ENCODE assay signal across 10 cellular contexts in genomic region chr5:57277085-57277484, GRCh38.
DNase-seq lines count a peak whose midpoint lies in the region; ATAC-seq and TF ChIP-seq lines count a peak whose summit lies in the region.
"Had no signal": no experiment of that assay in that cellular context is flagged by ENCODE, and none has a peak within 500 bp of the region (broad histone marks: within the 10 kb centered on the region; RNA-seq: fewer than 3 reads in every experiment).

No MANE protein-coding gene starts in this region.

- H3K4me1 Mint-ChIP-seq in GM23338 = peaks cover 4% of the 10 kb centered on the region
- H3K4me1 Mint-ChIP-seq in glutamatergic neuron (ENCODE audit: low read depth, unreplicated experiment) = no peaks in the 10 kb centered on the region
- no peaks in the 10 kb centered on the region for H3K4me1 Mint-ChIP-seq in natural killer cell treated with Interleukin-12 subunit alpha and Interleukin-12 subunit beta and Interleukin-15 and Interleukin-18, amount 100 ng/mL, for 72 hours (ENCODE audit: low read depth in 2 of 2)
- H3K4me1 Mint-ChIP-seq: activated naive CD4-positive, alpha-beta T cell treated with anti-CD3 and anti-CD28 coated beads, Interleukin-2, amount 10 ng/mL, durations not matched to agents 7 days and 5 days had no signal

- H3K4me3 ChIP-seq in AG09309 (ENCODE audit: control insufficient read depth, low read depth, low read length) (no peak overlapping the region), GM23338 (no peak overlapping the region), SK-N-MC (no peak overlapping the region)
- H3K4me3 ChIP-seq: tibial nerve had no signal

- ATAC-seq in GM23338 = no peak
- ATAC-seq in natural killer cell treated with Interleukin-12 subunit alpha and Interleukin-12 subunit beta and Interleukin-15 and Interleukin-18, amount 100 ng/mL, for 72 hours = no peak

- H3K27ac Mint-ChIP-seq in GM23338 (no peak overlapping the region), glutamatergic neuron (ENCODE audit: unreplicated experiment) (no peak overlapping the region)
- no peak overlapping the region for H3K27ac Mint-ChIP-seq in natural killer cell treated with Interleukin-12 subunit alpha and Interleukin-12 subunit beta and Interleukin-15 and Interleukin-18, amount 100 ng/mL, for 72 hours
- H3K27ac Mint-ChIP-seq: activated naive CD4-positive, alpha-beta T cell treated with anti-CD3 and anti-CD28 coated beads, Interleukin-2, amount 10 ng/mL, durations not matched to agents 7 days and 5 days had no signal

- no peaks in the 10 kb centered on the region for H3K36me3 ChIP-seq in GM23338 (ENCODE audit: insufficient read depth)
- no peaks in the 10 kb centered on the region for H3K36me3 ChIP-seq in SK-N-MC (ENCODE audit: insufficient read depth, low read length)
- H3K36me3 ChIP-seq: tibial nerve had no signal

- no peaks in the 10 kb centered on the region for H3F3A ChIP-seq in GM23338 (replicated peaks; ENCODE audit: low read depth)

- TF ChIP-seq CTCF in AG09309 (IDR thresholded peaks at IDR 0.05; ENCODE audit: control insufficient read depth, insufficient read depth, low read depth, low read length, missing control alignments) = peak; percentile 25
- peak; percentile 51 to 60 for TF ChIP-seq CTCF in GM23338 (conservative IDR thresholded peaks at IDR 0.05; ENCODE audit: low read depth in 2 of 2)
- no peak for TF ChIP-seq CTCF in glutamatergic neuron (IDR thresholded peaks at IDR 0.05; ENCODE audit: partially characterized antibody, unreplicated experiment)

- no peaks in the 10 kb centered on the region for H4K20me1 ChIP-seq in GM23338 (replicated peaks; ENCODE audit: insufficient read depth)

- H3K79me2 ChIP-seq in GM23338 (replicated peaks; ENCODE audit: insufficient read depth) = no peaks in the 10 kb centered on the region

- DNase-seq in AG09309 (ENCODE audit: low read depth) = no peak
- peak; percentile 42 for DNase-seq in GM23338 (ENCODE audit: low spot score)
- peak; percentile 30 for DNase-seq in SK-N-MC (ENCODE audit: low read depth, low spot score)
- DNase-seq in glomerular endothelial cell (ENCODE audit: extremely low read depth, low read depth, low spot score) = peak; percentile 23
- DNase-seq in epidermal melanocyte (ENCODE audit: insufficient read length, low spot score) = no peak
- DNase-seq in activated effector memory CD4-positive, alpha-beta T cell treated with Interleukin-2 at 50 U/mL for 16 hours = no peak
- DNase-seq in glutamatergic neuron = no peak
- no peak for DNase-seq in natural killer cell treated with Interleukin-12 subunit alpha and Interleukin-12 subunit beta and Interleukin-15 and Interleukin-18, amount 100 ng/mL, for 72 hours (ENCODE audit: low spot score)
- DNase-seq: activated naive CD4-positive, alpha-beta T cell treated with anti-CD3 and anti-CD28 coated beads, Interleukin-2, amount 10 ng/mL, durations not matched to agents 7 days and 5 days had no signal

- H3K27me3 Mint-ChIP-seq in GM23338 (ENCODE audit: insufficient read depth, low read depth, poor library complexity) (no peaks in the 10 kb centered on the region), glutamatergic neuron (ENCODE audit: unreplicated experiment) (peaks cover 1% of the 10 kb centered on the region)
- H3K27me3 Mint-ChIP-seq in natural killer cell treated with Interleukin-12 subunit alpha and Interleukin-12 subunit beta and Interleukin-15 and Interleukin-18, amount 100 ng/mL, for 72 hours = peaks cover 5 to 6% of the 10 kb centered on the region in 2 donors

- H3K27ac ChIP-seq in GM23338 (ENCODE audit: low read depth) (no peak overlapping the region), SK-N-MC (no peak overlapping the region)
- H3K27ac ChIP-seq: tibial nerve had no signal

- H3K27me3 ChIP-seq in GM23338 (ENCODE audit: insufficient read depth) = no peaks in the 10 kb centered on the region
- H3K27me3 ChIP-seq: tibial nerve had no signal

- H3K4me3 Mint-ChIP-seq in GM23338 = no peak overlapping the region
- H3K4me3 Mint-ChIP-seq in glutamatergic neuron (ENCODE audit: unreplicated experiment) = no peak overlapping the region
- no peak overlapping the region for H3K4me3 Mint-ChIP-seq in natural killer cell treated with Interleukin-12 subunit alpha and Interleukin-12 subunit beta and Interleukin-15 and Interleukin-18, amount 100 ng/mL, for 72 hours
- H3K4me3 Mint-ChIP-seq: activated naive CD4-positive, alpha-beta T cell treated with anti-CD3 and anti-CD28 coated beads, Interleukin-2, amount 10 ng/mL, durations not matched to agents 7 days and 5 days had no signal

- H3K9ac ChIP-seq in SK-N-MC (ENCODE audit: insufficient read length) = no peak overlapping the region

- H3K9me2 ChIP-seq in GM23338 (ENCODE audit: insufficient read depth) = no peaks in the 10 kb centered on the region

- 0 out of 2 replicates have a peak, but pooled peaks cover 4% of the 10 kb centered on the region for H3K4me1 ChIP-seq in GM23338 (ENCODE audit: insufficient read depth)
- H3K4me1 ChIP-seq: tibial nerve had no signal

- H3K9me3 ChIP-seq in SK-N-MC (ENCODE audit: low read depth, low read length) = no peaks in the 10 kb centered on the region
- H3K9me3 ChIP-seq: tibial nerve had no signal

- no peak overlapping the region for H3K4me2 ChIP-seq in GM23338

- no peak overlapping the region for H2AFZ ChIP-seq in GM23338

- H3K9me3 Mint-ChIP-seq in GM23338 = no peaks in the 10 kb centered on the region
- H3K9me3 Mint-ChIP-seq in glutamatergic neuron (ENCODE audit: unreplicated experiment) = no peaks in the 10 kb centered on the region
- no peaks in the 10 kb centered on the region for H3K9me3 Mint-ChIP-seq in natural killer cell treated with Interleukin-12 subunit alpha and Interleukin-12 subunit beta and Interleukin-15 and Interleukin-18, amount 100 ng/mL, for 72 hours
- H3K9me3 Mint-ChIP-seq: activated naive CD4-positive, alpha-beta T cell treated with anti-CD3 and anti-CD28 coated beads, Interleukin-2, amount 10 ng/mL, durations not matched to agents 7 days and 5 days had no signal

- H3K36me3 Mint-ChIP-seq in GM23338 (ENCODE audit: low read depth) (no peaks in the 10 kb centered on the region), glutamatergic neuron (ENCODE audit: unreplicated experiment) (no peaks in the 10 kb centered on the region)
- no peaks in the 10 kb centered on the region for H3K36me3 Mint-ChIP-seq in natural killer cell treated with Interleukin-12 subunit alpha and Interleukin-12 subunit beta and Interleukin-15 and Interleukin-18, amount 100 ng/mL, for 72 hours
- H3K36me3 Mint-ChIP-seq: activated naive CD4-positive, alpha-beta T cell treated with anti-CD3 and anti-CD28 coated beads, Interleukin-2, amount 10 ng/mL, durations not matched to agents 7 days and 5 days had no signal

TF ChIP-seq in GM23338, 12 proteins besides CTCF, POLR2A, EP300 and RAD21 (continues in another document):
- TF ChIP-seq ZNF331 (CRISPR knock-in tag; IDR thresholded peaks at IDR 0.05; ENCODE audit: low read depth) = no peak
- no peak for TF ChIP-seq CREB1 (CRISPR knock-in tag; IDR thresholded peaks at IDR 0.05; ENCODE audit: low read depth)
- no peak for TF ChIP-seq ETS1 (IDR thresholded peaks at IDR 0.05)
- no peak for TF ChIP-seq EZH2phosphoT487 (IDR thresholded peaks at IDR 0.05; ENCODE audit: unreplicated experiment)
- TF ChIP-seq JUNB (IDR thresholded peaks at IDR 0.05; ENCODE audit: unreplicated experiment) = no peak

Comparison
In these comparisons a context has a peak if more than half of its experiments do, and no peak if none do; other contexts are left out.
1. DNase-seq: peak in GM23338 (single experiment), SK-N-MC (single experiment) and glomerular endothelial cell (single experiment); none in AG09309 (single experiment), epidermal melanocyte (single experiment), activated effector memory CD4-positive, alpha-beta T cell treated with Interleukin-2 at 50 U/mL for 16 hours (single experiment), glutamatergic neuron (single experiment) and natural killer cell treated with Interleukin-12 subunit alpha and Interleukin-12 subunit beta and Interleukin-15 and Interleukin-18, amount 100 ng/mL, for 72 hours (single experiment).